Comparison of ENCODE assay signal across 1 cellular context in genomic region chr3:53478166-53478830, GRCh38.
TF ChIP-seq lines count a peak whose summit lies in the region.

No MANE protein-coding gene starts in this region.

TF ChIP-seq in HepG2, 621 proteins besides CTCF, POLR2A, EP300 and RAD21 (continued from another document and continues in another):
- TF ChIP-seq, protein P1, sequence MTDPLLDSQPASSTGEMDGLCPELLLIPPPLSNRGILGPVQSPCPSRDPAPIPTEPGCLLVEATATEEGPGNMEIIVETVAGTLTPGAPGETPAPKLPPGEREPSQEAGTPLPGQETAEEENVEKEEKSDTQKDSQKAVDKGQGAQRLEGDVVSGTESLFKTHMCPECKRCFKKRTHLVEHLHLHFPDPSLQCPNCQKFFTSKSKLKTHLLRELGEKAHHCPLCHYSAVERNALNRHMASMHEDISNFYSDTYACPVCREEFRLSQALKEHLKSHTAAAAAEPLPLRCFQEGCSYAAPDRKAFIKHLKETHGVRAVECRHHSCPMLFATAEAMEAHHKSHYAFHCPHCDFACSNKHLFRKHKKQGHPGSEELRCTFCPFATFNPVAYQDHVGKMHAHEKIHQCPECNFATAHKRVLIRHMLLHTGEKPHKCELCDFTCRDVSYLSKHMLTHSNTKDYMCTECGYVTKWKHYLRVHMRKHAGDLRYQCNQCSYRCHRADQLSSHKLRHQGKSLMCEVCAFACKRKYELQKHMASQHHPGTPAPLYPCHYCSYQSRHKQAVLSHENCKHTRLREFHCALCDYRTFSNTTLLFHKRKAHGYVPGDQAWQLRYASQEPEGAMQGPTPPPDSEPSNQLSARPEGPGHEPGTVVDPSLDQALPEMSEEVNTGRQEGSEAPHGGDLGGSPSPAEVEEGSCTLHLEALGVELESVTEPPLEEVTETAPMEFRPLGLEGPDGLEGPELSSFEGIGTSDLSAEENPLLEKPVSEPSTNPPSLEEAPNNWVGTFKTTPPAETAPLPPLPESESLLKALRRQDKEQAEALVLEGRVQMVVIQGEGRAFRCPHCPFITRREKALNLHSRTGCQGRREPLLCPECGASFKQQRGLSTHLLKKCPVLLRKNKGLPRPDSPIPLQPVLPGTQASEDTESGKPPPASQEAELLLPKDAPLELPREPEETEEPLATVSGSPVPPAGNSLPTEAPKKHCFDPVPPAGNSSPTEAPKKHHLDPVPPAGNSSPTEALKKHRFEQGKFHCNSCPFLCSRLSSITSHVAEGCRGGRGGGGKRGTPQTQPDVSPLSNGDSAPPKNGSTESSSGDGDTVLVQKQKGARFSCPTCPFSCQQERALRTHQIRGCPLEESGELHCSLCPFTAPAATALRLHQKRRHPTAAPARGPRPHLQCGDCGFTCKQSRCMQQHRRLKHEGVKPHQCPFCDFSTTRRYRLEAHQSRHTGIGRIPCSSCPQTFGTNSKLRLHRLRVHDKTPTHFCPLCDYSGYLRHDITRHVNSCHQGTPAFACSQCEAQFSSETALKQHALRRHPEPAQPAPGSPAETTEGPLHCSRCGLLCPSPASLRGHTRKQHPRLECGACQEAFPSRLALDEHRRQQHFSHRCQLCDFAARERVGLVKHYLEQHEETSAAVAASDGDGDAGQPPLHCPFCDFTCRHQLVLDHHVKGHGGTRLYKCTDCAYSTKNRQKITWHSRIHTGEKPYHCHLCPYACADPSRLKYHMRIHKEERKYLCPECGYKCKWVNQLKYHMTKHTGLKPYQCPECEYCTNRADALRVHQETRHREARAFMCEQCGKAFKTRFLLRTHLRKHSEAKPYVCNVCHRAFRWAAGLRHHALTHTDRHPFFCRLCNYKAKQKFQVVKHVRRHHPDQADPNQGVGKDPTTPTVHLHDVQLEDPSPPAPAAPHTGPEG (CRISPR knock-in tag; IDR thresholded peaks at IDR 0.05): no peak
- no peak for TF ChIP-seq PCBP1 (IDR thresholded peaks at IDR 0.05; ENCODE audit: borderline replicate concordance, low read depth, low read length)
- TF ChIP-seq HNF4G (IDR thresholded peaks at IDR 0.05; ENCODE audit: borderline replicate concordance, low read depth, low read length): peak; percentile 82
- TF ChIP-seq HNF4G (CRISPR knock-in tag; IDR thresholded peaks at IDR 0.05; ENCODE audit: borderline replicate concordance, low read depth): peak; percentile 80; the same call in 1 of the 2 replicates
- TF ChIP-seq ZNF337 (CRISPR knock-in tag; IDR thresholded peaks at IDR 0.05; ENCODE audit: borderline replicate concordance, low read depth): no peak
- TF ChIP-seq RXRB (CRISPR knock-in tag; IDR thresholded peaks at IDR 0.05; ENCODE audit: borderline replicate concordance): peak; percentile 83
- TF ChIP-seq, protein P2, sequence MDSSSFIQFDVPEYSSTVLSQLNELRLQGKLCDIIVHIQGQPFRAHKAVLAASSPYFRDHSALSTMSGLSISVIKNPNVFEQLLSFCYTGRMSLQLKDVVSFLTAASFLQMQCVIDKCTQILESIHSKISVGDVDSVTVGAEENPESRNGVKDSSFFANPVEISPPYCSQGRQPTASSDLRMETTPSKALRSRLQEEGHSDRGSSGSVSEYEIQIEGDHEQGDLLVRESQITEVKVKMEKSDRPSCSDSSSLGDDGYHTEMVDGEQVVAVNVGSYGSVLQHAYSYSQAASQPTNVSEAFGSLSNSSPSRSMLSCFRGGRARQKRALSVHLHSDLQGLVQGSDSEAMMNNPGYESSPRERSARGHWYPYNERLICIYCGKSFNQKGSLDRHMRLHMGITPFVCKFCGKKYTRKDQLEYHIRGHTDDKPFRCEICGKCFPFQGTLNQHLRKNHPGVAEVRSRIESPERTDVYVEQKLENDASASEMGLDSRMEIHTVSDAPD (CRISPR knock-in tag; IDR thresholded peaks at IDR 0.05): peak; percentile 48; the same call in 1 of the 2 replicates
- no peak for TF ChIP-seq DMAP1 (CRISPR knock-in tag; IDR thresholded peaks at IDR 0.05)
- TF ChIP-seq PATZ1 (CRISPR knock-in tag; IDR thresholded peaks at IDR 0.05): peak; percentile 64
- no peak for TF ChIP-seq ZNF674 (CRISPR knock-in tag; IDR thresholded peaks at IDR 0.05; ENCODE audit: low read depth)
- TF ChIP-seq, protein P3, sequence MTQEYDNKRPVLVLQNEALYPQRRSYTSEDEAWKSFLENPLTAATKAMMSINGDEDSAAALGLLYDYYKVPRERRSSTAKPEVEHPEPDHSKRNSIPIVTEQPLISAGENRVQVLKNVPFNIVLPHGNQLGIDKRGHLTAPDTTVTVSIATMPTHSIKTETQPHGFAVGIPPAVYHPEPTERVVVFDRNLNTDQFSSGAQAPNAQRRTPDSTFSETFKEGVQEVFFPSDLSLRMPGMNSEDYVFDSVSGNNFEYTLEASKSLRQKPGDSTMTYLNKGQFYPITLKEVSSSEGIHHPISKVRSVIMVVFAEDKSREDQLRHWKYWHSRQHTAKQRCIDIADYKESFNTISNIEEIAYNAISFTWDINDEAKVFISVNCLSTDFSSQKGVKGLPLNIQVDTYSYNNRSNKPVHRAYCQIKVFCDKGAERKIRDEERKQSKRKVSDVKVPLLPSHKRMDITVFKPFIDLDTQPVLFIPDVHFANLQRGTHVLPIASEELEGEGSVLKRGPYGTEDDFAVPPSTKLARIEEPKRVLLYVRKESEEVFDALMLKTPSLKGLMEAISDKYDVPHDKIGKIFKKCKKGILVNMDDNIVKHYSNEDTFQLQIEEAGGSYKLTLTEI (CRISPR knock-in tag; conservative IDR thresholded peaks at IDR 0.05): no peak
- TF ChIP-seq, protein P4, sequence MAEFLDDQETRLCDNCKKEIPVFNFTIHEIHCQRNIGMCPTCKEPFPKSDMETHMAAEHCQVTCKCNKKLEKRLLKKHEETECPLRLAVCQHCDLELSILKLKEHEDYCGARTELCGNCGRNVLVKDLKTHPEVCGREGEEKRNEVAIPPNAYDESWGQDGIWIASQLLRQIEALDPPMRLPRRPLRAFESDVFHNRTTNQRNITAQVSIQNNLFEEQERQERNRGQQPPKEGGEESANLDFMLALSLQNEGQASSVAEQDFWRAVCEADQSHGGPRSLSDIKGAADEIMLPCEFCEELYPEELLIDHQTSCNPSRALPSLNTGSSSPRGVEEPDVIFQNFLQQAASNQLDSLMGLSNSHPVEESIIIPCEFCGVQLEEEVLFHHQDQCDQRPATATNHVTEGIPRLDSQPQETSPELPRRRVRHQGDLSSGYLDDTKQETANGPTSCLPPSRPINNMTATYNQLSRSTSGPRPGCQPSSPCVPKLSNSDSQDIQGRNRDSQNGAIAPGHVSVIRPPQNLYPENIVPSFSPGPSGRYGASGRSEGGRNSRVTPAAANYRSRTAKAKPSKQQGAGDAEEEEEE (CRISPR knock-in tag; IDR thresholded peaks at IDR 0.05; ENCODE audit: borderline replicate concordance): no peak; the same call in 1 of the 2 replicates
- TF ChIP-seq HOXA3 (CRISPR knock-in tag; IDR thresholded peaks at IDR 0.05): peak; percentile 9; the same call in 1 of the 2 replicates
- TF ChIP-seq GABPB1 (CRISPR knock-in tag; IDR thresholded peaks at IDR 0.05): peak; percentile 31; the same call in 1 of the 2 replicates
- no peak for TF ChIP-seq SIN3B (IDR thresholded peaks at IDR 0.05; ENCODE audit: low read length)
- no peak for TF ChIP-seq ZBTB49 (CRISPR knock-in tag; IDR thresholded peaks at IDR 0.05; ENCODE audit: borderline replicate concordance)
- no peak for TF ChIP-seq ZNF510 (CRISPR knock-in tag; IDR thresholded peaks at IDR 0.05; ENCODE audit: low read depth)
- no peak for TF ChIP-seq NFE2L1 (CRISPR knock-in tag; IDR thresholded peaks at IDR 0.05; ENCODE audit: borderline replicate concordance)
- peak; percentile 96 for TF ChIP-seq NCOA2 (CRISPR knock-in tag; IDR thresholded peaks at IDR 0.05)
- TF ChIP-seq RFXANK (CRISPR knock-in tag; IDR thresholded peaks at IDR 0.05): no peak
- TF ChIP-seq ZNF225 (CRISPR knock-in tag; IDR thresholded peaks at IDR 0.05): no peak
- no peak for TF ChIP-seq HNRNPL (IDR thresholded peaks at IDR 0.05; ENCODE audit: low read depth, low read length)
- TF ChIP-seq HDAC2 (CRISPR knock-in tag; IDR thresholded peaks at IDR 0.05): peak; percentile 90
- no peak for TF ChIP-seq ZNF678 (CRISPR knock-in tag; IDR thresholded peaks at IDR 0.05)
- TF ChIP-seq, protein P5, sequence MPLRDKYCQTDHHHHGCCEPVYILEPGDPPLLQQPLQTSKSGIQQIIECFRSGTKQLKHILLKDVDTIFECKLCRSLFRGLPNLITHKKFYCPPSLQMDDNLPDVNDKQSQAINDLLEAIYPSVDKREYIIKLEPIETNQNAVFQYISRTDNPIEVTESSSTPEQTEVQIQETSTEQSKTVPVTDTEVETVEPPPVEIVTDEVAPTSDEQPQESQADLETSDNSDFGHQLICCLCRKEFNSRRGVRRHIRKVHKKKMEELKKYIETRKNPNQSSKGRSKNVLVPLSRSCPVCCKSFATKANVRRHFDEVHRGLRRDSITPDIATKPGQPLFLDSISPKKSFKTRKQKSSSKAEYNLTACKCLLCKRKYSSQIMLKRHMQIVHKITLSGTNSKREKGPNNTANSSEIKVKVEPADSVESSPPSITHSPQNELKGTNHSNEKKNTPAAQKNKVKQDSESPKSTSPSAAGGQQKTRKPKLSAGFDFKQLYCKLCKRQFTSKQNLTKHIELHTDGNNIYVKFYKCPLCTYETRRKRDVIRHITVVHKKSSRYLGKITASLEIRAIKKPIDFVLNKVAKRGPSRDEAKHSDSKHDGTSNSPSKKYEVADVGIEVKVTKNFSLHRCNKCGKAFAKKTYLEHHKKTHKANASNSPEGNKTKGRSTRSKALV (CRISPR knock-in tag; IDR thresholded peaks at IDR 0.05): no peak
- TF ChIP-seq MYC (CRISPR knock-in tag; IDR thresholded peaks at IDR 0.05; ENCODE audit: borderline replicate concordance): no peak
- TF ChIP-seq ZNF101 (CRISPR knock-in tag; IDR thresholded peaks at IDR 0.05; ENCODE audit: borderline replicate concordance, low read depth): no peak
- TF ChIP-seq ZNF550 (CRISPR knock-in tag; IDR thresholded peaks at IDR 0.05; ENCODE audit: borderline replicate concordance): no peak
- TF ChIP-seq ARID2 (CRISPR knock-in tag; IDR thresholded peaks at IDR 0.05; ENCODE audit: borderline replicate concordance): no peak
- TF ChIP-seq SETDB1 (CRISPR knock-in tag; IDR thresholded peaks at IDR 0.05; ENCODE audit: borderline replicate concordance): no peak
- TF ChIP-seq ZNF317 (CRISPR knock-in tag; IDR thresholded peaks at IDR 0.05): 0 out of 2 replicates have a peak, but pooled peaks have one; percentile 15
- TF ChIP-seq SALL1 (CRISPR knock-in tag; IDR thresholded peaks at IDR 0.05): peak; percentile 79
- no peak for TF ChIP-seq ZNF773 (CRISPR knock-in tag; IDR thresholded peaks at IDR 0.05; ENCODE audit: borderline replicate concordance)
- TF ChIP-seq TRIM24 (CRISPR knock-in tag; IDR thresholded peaks at IDR 0.05): no peak
- no peak for TF ChIP-seq ZFX (CRISPR knock-in tag; IDR thresholded peaks at IDR 0.05; ENCODE audit: low read depth)
- no peak for TF ChIP-seq ZNF605 (CRISPR knock-in tag; IDR thresholded peaks at IDR 0.05)
- no peak; the same call in 1 of the 2 replicates for TF ChIP-seq ZNF275 (CRISPR knock-in tag; IDR thresholded peaks at IDR 0.05; ENCODE audit: borderline replicate concordance)
- TF ChIP-seq, protein P6, sequence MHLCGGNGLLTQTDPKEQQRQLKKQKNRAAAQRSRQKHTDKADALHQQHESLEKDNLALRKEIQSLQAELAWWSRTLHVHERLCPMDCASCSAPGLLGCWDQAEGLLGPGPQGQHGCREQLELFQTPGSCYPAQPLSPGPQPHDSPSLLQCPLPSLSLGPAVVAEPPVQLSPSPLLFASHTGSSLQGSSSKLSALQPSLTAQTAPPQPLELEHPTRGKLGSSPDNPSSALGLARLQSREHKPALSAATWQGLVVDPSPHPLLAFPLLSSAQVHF (CRISPR knock-in tag; IDR thresholded peaks at IDR 0.05): no peak
- no peak for TF ChIP-seq SNAPC2 (CRISPR knock-in tag; IDR thresholded peaks at IDR 0.05)
- TF ChIP-seq PHF8 (CRISPR knock-in tag; IDR thresholded peaks at IDR 0.05): no peak
- TF ChIP-seq, protein P7, sequence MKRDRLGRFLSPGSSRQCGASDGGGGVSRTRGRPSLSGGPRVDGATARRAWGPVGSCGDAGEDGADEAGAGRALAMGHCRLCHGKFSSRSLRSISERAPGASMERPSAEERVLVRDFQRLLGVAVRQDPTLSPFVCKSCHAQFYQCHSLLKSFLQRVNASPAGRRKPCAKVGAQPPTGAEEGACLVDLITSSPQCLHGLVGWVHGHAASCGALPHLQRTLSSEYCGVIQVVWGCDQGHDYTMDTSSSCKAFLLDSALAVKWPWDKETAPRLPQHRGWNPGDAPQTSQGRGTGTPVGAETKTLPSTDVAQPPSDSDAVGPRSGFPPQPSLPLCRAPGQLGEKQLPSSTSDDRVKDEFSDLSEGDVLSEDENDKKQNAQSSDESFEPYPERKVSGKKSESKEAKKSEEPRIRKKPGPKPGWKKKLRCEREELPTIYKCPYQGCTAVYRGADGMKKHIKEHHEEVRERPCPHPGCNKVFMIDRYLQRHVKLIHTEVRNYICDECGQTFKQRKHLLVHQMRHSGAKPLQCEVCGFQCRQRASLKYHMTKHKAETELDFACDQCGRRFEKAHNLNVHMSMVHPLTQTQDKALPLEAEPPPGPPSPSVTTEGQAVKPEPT (CRISPR knock-in tag; IDR thresholded peaks at IDR 0.05; ENCODE audit: low read depth): no peak
